ENCODE assay signal across 8 cellular contexts in the genomic region with DNA sequence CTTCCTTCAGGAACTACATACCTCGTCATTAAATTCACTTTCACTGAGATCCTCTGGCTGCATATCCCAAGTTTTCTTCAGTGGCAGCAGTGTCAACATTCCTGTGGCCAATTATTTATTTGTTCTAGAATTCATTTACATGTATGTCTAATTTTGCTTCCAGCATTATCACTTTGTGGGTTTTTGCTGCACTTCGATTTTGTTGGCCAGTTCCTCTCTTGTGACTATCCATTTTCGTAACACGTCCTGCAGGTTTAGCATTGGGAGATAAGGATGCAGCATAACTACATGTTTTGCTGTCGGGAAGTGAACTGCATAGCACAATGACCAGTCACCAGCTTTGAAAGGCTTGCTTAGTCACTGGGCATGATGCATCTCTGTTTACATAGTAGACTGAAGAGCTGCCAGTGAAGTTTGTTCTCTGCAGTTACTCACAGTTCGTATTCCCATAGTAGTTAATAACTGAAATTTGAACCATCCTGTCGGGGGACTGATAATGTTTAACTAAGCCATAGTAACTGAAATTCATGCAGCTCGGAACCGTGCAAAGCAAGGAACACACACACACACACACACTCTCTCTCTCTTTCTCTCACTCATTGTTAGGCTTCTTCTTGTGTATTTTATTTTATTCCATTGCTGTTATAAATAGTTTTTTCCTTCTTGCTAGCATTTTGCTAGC. TPM values are rescaled to one million over a fixed set of nuclear protein-coding genes. Genes with fewer than 3 reads are reported as not detected.
DNase-seq lines count a peak whose midpoint lies in the region; ATAC-seq and TF ChIP-seq lines count a peak whose summit lies in the region.

No MANE protein-coding gene starts in this region.

- peaks cover 34% of the 10 kb centered on the region for H3F3A ChIP-seq in PC-9 (ENCODE audit: insufficient read depth, low read depth)
- H3F3A ChIP-seq in MM.1S (ENCODE audit: insufficient read depth, low read length) = no peaks in the 10 kb centered on the region

- no peak for TF ChIP-seq CTCF in PC-9 (conservative IDR thresholded peaks at IDR 0.05)
- no peak for TF ChIP-seq CTCF in esophagus squamous epithelium (IDR thresholded peaks at IDR 0.05)
- TF ChIP-seq CTCF in osteocyte (IDR thresholded peaks at IDR 0.05) = no peak
- TF ChIP-seq CTCF in MM.1S (IDR thresholded peaks at IDR 0.05; ENCODE audit: low read length) = no peak

- H3K9me3 Mint-ChIP-seq in osteocyte (ENCODE audit: unreplicated experiment) = no peaks in the 10 kb centered on the region

- BruUV-seq in PC-9 (replicated peaks; lab: Mats Ljungman, UMichigan) = no TSS peak

- peaks cover 35% of the 10 kb centered on the region for H3K4me1 Mint-ChIP-seq in osteocyte (ENCODE audit: unreplicated experiment)

- H3K9ac ChIP-seq in MM.1S (ENCODE audit: low read length) = no peak overlapping the region

- H3K36me3 Mint-ChIP-seq in osteocyte (ENCODE audit: unreplicated experiment) = peaks cover 24% of the 10 kb centered on the region

- peak; percentile 94 for DNase-seq in GM04504 (ENCODE audit: low read depth)
- DNase-seq in PC-9 = peak; percentile 80 to 99
- DNase-seq in esophagus squamous epithelium (lab: John Stamatoyannopoulos, UW) = no peak
- DNase-seq in osteocyte (ENCODE audit: extremely low spot score, unreplicated experiment) = no peak
- no peak for DNase-seq in MM.1S

- intact Hi-C loops in PC-9 (cut with micrococcal nuclease; ENCODE audit: unreplicated experiment) = loop anchor here (1.0 to 10.0 kb wide), 4 partner anchors 10 to 921 kb away; no protein-coding TSS in a partner anchor
- intact Hi-C loops in esophagus squamous epithelium (cut with DNase I) = no loop called here

- no peak for ATAC-seq in GM19452 (IDR thresholded peaks at IDR 0.05; ENCODE audit: unreplicated experiment)
- no peak for ATAC-seq in GM21526 (IDR thresholded peaks at IDR 0.05; ENCODE audit: low FRiP score, unreplicated experiment)
- ATAC-seq in GM19397 (IDR thresholded peaks at IDR 0.05; ENCODE audit: unreplicated experiment) = no peak

- H3K4me1 ChIP-seq in PC-9 (replicated peaks; ENCODE audit: insufficient read depth) (peaks cover 39% of the 10 kb centered on the region), esophagus squamous epithelium (peaks cover 0 to 18% (median 15%) of the 10 kb centered on the region in 3 donors), MM.1S (ENCODE audit: low read length) (no peaks in the 10 kb centered on the region)

- H4K20me1 ChIP-seq in PC-9 (ENCODE audit: insufficient read depth) = peaks cover 7% of the 10 kb centered on the region; the same call in 1 of the 2 replicates
- H4K20me1 ChIP-seq in MM.1S (ENCODE audit: insufficient read depth, low read length) = peaks cover 3% of the 10 kb centered on the region; the same call in 1 of the 2 replicates

- peak overlapping the region; percentile 79 for H3K27ac ChIP-seq in PC-9
- peak overlapping the region; percentile 27 to 71 (median 48) for H3K27ac ChIP-seq in esophagus squamous epithelium
- no peak overlapping the region for H3K27ac ChIP-seq in MM.1S (ENCODE audit: low read length)

- TF ChIP-seq POLR2A in esophagus squamous epithelium (IDR thresholded peaks at IDR 0.05) = no peak

- H2AFZ ChIP-seq in PC-9 (no peak overlapping the region), MM.1S (ENCODE audit: low read length) (no peak overlapping the region)

- H3K27me3 Mint-ChIP-seq in osteocyte (ENCODE audit: unreplicated experiment) = no peaks in the 10 kb centered on the region

- H3K4me3 ChIP-seq in PC-9 = peak overlapping the region; percentile 12; the same call in 1 of the 2 replicates
- H3K4me3 ChIP-seq in esophagus squamous epithelium = no peak overlapping the region
- no peak overlapping the region for H3K4me3 ChIP-seq in MM.1S (ENCODE audit: low read length)

- H3K27ac Mint-ChIP-seq in osteocyte (ENCODE audit: unreplicated experiment) = peak overlapping the region; percentile 87

- H3K9me3 ChIP-seq in PC-9 (ENCODE audit: insufficient read depth, low read depth) (0 out of 2 replicates have a peak, but pooled peaks cover 4% of the 10 kb centered on the region), esophagus squamous epithelium (no peaks in the 10 kb centered on the region), MM.1S (replicated peaks; ENCODE audit: insufficient read depth, low read length) (no peaks in the 10 kb centered on the region)

- H3K9me2 ChIP-seq in PC-9 (ENCODE audit: insufficient read depth) (no peaks in the 10 kb centered on the region), MM.1S (replicated peaks; ENCODE audit: insufficient read depth, low read length) (no peaks in the 10 kb centered on the region)

- H3K4me2 ChIP-seq in PC-9 (peak overlapping the region; percentile 61), MM.1S (ENCODE audit: low read depth, low read length) (no peak overlapping the region)

- POLR2A ChIA-PET in PC-9 (lab: Charles Lee; ENCODE audit: unreplicated experiment) = interaction anchor here (0.6 to 1.2 kb wide), 3 partner anchors 25 to 91 kb away, joined by 4 to 17 read pairs (median 7); partner anchors contain the start of gene DPY19L3

- H3K4me3 Mint-ChIP-seq in osteocyte (ENCODE audit: unreplicated experiment) = peak overlapping the region; percentile 54

- H3K36me3 ChIP-seq in PC-9 (ENCODE audit: low read depth) (peaks cover 33% of the 10 kb centered on the region; the same call in 1 of the 2 replicates), esophagus squamous epithelium (peaks cover 0 to 79% (median 10%) of the 10 kb centered on the region in 3 donors), MM.1S (replicated peaks; ENCODE audit: insufficient read depth, low read length) (peaks cover 12% of the 10 kb centered on the region)

- CTCF ChIA-PET in PC-9 (lab: Charles Lee) = interaction anchor here (0.5 kb wide), 1 partner anchor 55 kb away, joined by 4 read pairs; no protein-coding TSS in a partner anchor

- H3K27me3 ChIP-seq in PC-9 (ENCODE audit: insufficient read depth, low read depth) (no peaks in the 10 kb centered on the region), esophagus squamous epithelium (no peaks in the 10 kb centered on the region), MM.1S (replicated peaks; ENCODE audit: insufficient read depth, low read length) (no peaks in the 10 kb centered on the region)

- H3K79me2 ChIP-seq in PC-9 (ENCODE audit: low read depth) (peaks cover 40% of the 10 kb centered on the region), MM.1S (ENCODE audit: low read length) (peaks cover 20% of the 10 kb centered on the region)

- 28 to 36% methylated on average over 9 of the region's 9 CpGs for whole genome bisulfite sequencing in esophagus squamous epithelium, 2 donors

RNA-seq across cellular contexts. Expression of gene ZNF507, which starts 28.3 kb away (rescaled TPM):
- total RNA-seq in PC-9 (2021) (20.8 and 26.5 TPM in 2 replicates), esophagus squamous epithelium (10 to 100 TPM in 1 of 4 donors, 1 to 10 TPM in 3; 5.1 to 19.8 (median 9.3) TPM), osteocyte (22.4 and 23.8 TPM in 2 replicates)

RNA-seq across cellular contexts. Expression of gene DPY19L3, which starts 31.8 kb away (rescaled TPM):
- total RNA-seq in PC-9 (2021) (22.3 and 29.0 TPM in 2 replicates), esophagus squamous epithelium (10 to 100 TPM in 3 of 4 donors, 1 to 10 TPM in 1; 5.6 to 22.6 (median 16.6) TPM), osteocyte (75.4 and 77.9 TPM in 2 replicates)

Comparison
In these comparisons a context has a peak if more than half of its experiments do, and no peak if none do; other contexts are left out.
1. DNase-seq: peak in GM04504 (single experiment) and PC-9 (2 of 2); none in esophagus squamous epithelium (single experiment), osteocyte (single experiment) and MM.1S (single experiment).